27 cellular contexts compared by ENCODE assay signal in the genomic region with DNA sequence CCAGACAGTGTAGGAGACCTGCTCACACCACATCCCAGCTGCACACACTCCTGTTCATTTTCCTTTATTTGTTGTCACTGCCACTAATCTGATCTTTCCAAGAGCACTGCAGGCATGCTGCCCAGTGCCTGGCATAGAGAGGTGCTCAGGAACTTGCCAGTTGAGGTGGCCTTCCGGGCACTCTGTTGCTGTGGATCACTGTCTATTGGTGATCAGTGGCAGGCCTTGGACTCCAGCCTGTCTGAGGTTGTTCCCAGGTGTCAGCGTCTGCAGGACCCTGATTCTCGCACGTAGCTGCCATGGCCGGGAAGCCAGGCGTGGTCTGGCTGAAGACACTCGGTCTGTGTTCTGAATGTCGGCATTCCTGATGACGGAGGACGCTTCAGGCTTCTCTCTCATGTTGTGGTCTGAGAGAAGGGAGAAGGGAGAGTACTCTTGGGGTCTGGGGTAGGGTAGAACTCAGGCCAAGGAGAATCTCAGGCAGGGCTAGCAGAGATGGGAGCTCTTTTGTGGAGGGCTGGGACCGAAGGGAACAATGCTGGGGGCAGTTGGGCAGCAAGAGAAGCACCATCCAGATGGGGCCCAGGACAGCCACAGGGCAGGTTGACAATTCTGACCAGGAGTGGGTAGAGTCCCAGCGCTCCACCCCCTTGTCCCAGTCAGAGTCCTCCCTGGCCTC.
DNase-seq lines count a peak whose midpoint lies in the region; ATAC-seq, FAIRE-seq and TF ChIP-seq lines count a peak whose summit lies in the region.
"Had no signal": no experiment of that assay in that cellular context is flagged by ENCODE, and none has a peak within 500 bp of the region (broad histone marks: within the 10 kb centered on the region; RNA-seq: fewer than 3 reads in every experiment).

No MANE protein-coding gene starts in this region.

- peaks cover 27% of the 10 kb centered on the region for H3K9me3 ChIP-seq in BE2C
- H3K9me3 ChIP-seq in H9 (ENCODE audit: control insufficient read depth, low read depth, low read length): no peaks in the 10 kb centered on the region
- H3K9me3 ChIP-seq in kidney (ENCODE audit: control insufficient read depth in 1 of 2, low read length in 2 of 2): no peaks in the 10 kb centered on the region
- H3K9me3 ChIP-seq in ovary: no peaks in the 10 kb centered on the region
- H3K9me3 ChIP-seq: A549, MG63 had no signal

- H4K20me1 ChIP-seq in H9 (ENCODE audit: control insufficient read depth, insufficient read depth, insufficient read length): no peaks in the 10 kb centered on the region

- no peak overlapping the region for H3K14ac ChIP-seq in H9 (ENCODE audit: insufficient read depth, low read length)

- no peaks in the 10 kb centered on the region for H3K23me2 ChIP-seq in H9 (ENCODE audit: insufficient read length, low read depth, low read length, poor library complexity, severe bottlenecking)

- FAIRE-seq in kidney (lab: Jason Lieb, UNC): no peak
- FAIRE-seq: A549, GM12891 had no signal

- TF ChIP-seq CTCF in BE2C (IDR thresholded peaks at IDR 0.05; ENCODE audit: low read depth, low read length) (no peak), H9 (conservative IDR thresholded peaks at IDR 0.05) (no peak), neural crest cell (conservative IDR thresholded peaks at IDR 0.05) (no peak), kidney (IDR thresholded peaks at IDR 0.05; ENCODE audit: borderline replicate concordance, extremely low read depth, insufficient read depth) (no peak), ovary (IDR thresholded peaks at IDR 0.05) (no peak)
- TF ChIP-seq CTCF in activated CD8-positive, alpha-beta T cell treated with anti-CD3 and anti-CD28 coated beads for 36 hours (IDR thresholded peaks at IDR 0.05): no peak

- H4K8ac ChIP-seq in H9 (replicated peaks; ENCODE audit: insufficient read length, low read depth, low read length): no peak overlapping the region

- no peaks in the 10 kb centered on the region for H3K79me1 ChIP-seq in H9 (ENCODE audit: insufficient read depth, low read depth, low read length, poor library complexity, severe bottlenecking)

- no peaks in the 10 kb centered on the region for H3K36me3 ChIP-seq in BE2C
- no peaks in the 10 kb centered on the region for H3K36me3 ChIP-seq in kidney (ENCODE audit: control insufficient read depth in 1 of 2, insufficient read depth in 2 of 2, low read length in 2 of 2)
- H3K36me3 ChIP-seq in ovary: no peaks in the 10 kb centered on the region
- H3K36me3 ChIP-seq: MG63 had no signal

- no peak overlapping the region for H2BK12ac ChIP-seq in H9 (ENCODE audit: insufficient read length, low read depth, low read length)

- H3K4me3 ChIP-seq in BE2C (ENCODE audit: low read depth, low read length) (no peak overlapping the region), kidney (ENCODE audit: low read length in 2 of 2) (no peak overlapping the region), ovary (no peak overlapping the region)
- H3K4me3 ChIP-seq: A549, MG63 had no signal

- H3K36me3 Mint-ChIP-seq in H9 (ENCODE audit: insufficient read depth in 1 of 3, low read depth in 3 of 3) (no peaks in the 10 kb centered on the region), neural crest cell (ENCODE audit: low read depth) (no peaks in the 10 kb centered on the region)
- no peaks in the 10 kb centered on the region for H3K36me3 Mint-ChIP-seq in stimulated activated memory B cell treated with anti-CD40 and anti-IgM and Interleukin-4, amounts not matched to agents 10 μg/mL and 1 μg/mL and 100 μg/mL, for 72 hours
- no peaks in the 10 kb centered on the region for H3K36me3 Mint-ChIP-seq in activated CD8-positive, alpha-beta T cell treated with anti-CD3 and anti-CD28 coated beads for 36 hours (ENCODE audit: low read depth)
- H3K36me3 Mint-ChIP-seq: CD8-positive, alpha-beta memory T cell had no signal

- no peak overlapping the region for H3K4me2 ChIP-seq in H9 (ENCODE audit: insufficient read depth, insufficient read length, low read length)
- H3K4me2 ChIP-seq: A549 had no signal

- no peak overlapping the region for H2AK5ac ChIP-seq in H9 (ENCODE audit: insufficient read length, low read length)

- peak; percentile 18 for ATAC-seq in stimulated activated memory B cell treated with anti-CD40 and anti-IgM and Interleukin-4, amounts not matched to agents 10 μg/mL and 1 μg/mL and 100 μg/mL, for 72 hours
- no peak for ATAC-seq in activated CD8-positive, alpha-beta T cell treated with anti-CD3 and anti-CD28 coated beads for 36 hours
- ATAC-seq: Panc1 had no signal

- peaks cover 48% of the 10 kb centered on the region for H3K4me1 ChIP-seq in BE2C
- H3K4me1 ChIP-seq in H9 (ENCODE audit: insufficient read depth, low read length): peaks cover 4% of the 10 kb centered on the region; the same call in 1 of the 2 replicates
- peaks cover 0 to 3% of the 10 kb centered on the region in 2 donors for H3K4me1 ChIP-seq in kidney (ENCODE audit: control insufficient read depth in 1 of 2, insufficient read depth in 1 of 2, low read depth in 1 of 2, low read length in 2 of 2)
- no peaks in the 10 kb centered on the region for H3K4me1 ChIP-seq in ovary (ENCODE audit: insufficient read depth)
- H3K4me1 ChIP-seq: A549 had no signal

- TF ChIP-seq EP300 in ovary (IDR thresholded peaks at IDR 0.05): no peak

- H3K9ac ChIP-seq in H9 (ENCODE audit: extremely low read depth, insufficient read length, low read length) (no peak overlapping the region), kidney (ENCODE audit: low read length in 2 of 2) (no peak overlapping the region)

- intact Hi-C loops in kidney (cut with DNase I): no loop called here
- intact Hi-C loops in activated CD8-positive, alpha-beta T cell treated with anti-CD3 and anti-CD28 coated beads for 36 hours (cut with micrococcal nuclease): no loop called here
- intact Hi-C loops in ovary (cut with DNase I): no loop called here

- no peak overlapping the region for H3K4ac ChIP-seq in H9 (ENCODE audit: low read depth, low read length)

- H2BK15ac ChIP-seq in H9 (ENCODE audit: low read depth, low read length): no peak overlapping the region

- no peak overlapping the region for H3K4me3 Mint-ChIP-seq in H9
- no peak overlapping the region for H3K4me3 Mint-ChIP-seq in neural crest cell
- H3K4me3 Mint-ChIP-seq in stimulated activated memory B cell treated with anti-CD40 and anti-IgM and Interleukin-4, amounts not matched to agents 10 μg/mL and 1 μg/mL and 100 μg/mL, for 72 hours: no peak overlapping the region
- H3K4me3 Mint-ChIP-seq in activated CD8-positive, alpha-beta T cell treated with anti-CD3 and anti-CD28 coated beads for 36 hours: no peak overlapping the region
- H3K4me3 Mint-ChIP-seq: CD8-positive, alpha-beta memory T cell had no signal

- peak; percentile 100 for DNase-seq in BE2C
- no peak for DNase-seq in H9
- DNase-seq in neural crest cell (ENCODE audit: low read depth, low spot score): no peak
- DNase-seq in kidney: no peak
- no peak for DNase-seq in activated CD8-positive, alpha-beta T cell treated with anti-CD3 and anti-CD28 coated beads for 36 hours
- DNase-seq in ovary: no peak
- DNase-seq: AML-193; C1 segment of cervical spinal cord; CD8-positive, alpha-beta memory T cell; DMS 273 treated with DMSO at 0.1 percent for 48 hours; DMS79; EL; GF-D8; H7; KBM-7; MG63; NCI-H1105 treated with DMSO at 0.1 percent for 48 hours; NCI-H146; NCI-H1930; NCI-H526 treated with DMSO at 0.1 percent for 48 hours; SHP77; SW 1271 had no signal

- POLR2A ChIA-PET in activated CD8-positive, alpha-beta T cell treated with anti-CD3 and anti-CD28 coated beads for 36 hours (lab: Charles Lee): no interaction called here

- no peak overlapping the region for H3K18ac ChIP-seq in H9 (ENCODE audit: insufficient read length, low read depth, low read length)

- H2BK20ac ChIP-seq in H9 (ENCODE audit: low read depth, low read length, poor library complexity, severe bottlenecking): no peak overlapping the region

- no peak overlapping the region for H4K91ac ChIP-seq in H9 (ENCODE audit: insufficient read length, low read depth, low read length)

- peak overlapping the region in 2 of 3 experiments; percentile 20 to 53; a peak in 2 of 7 replicates for H3K27ac Mint-ChIP-seq in H9
- peak overlapping the region; percentile 48 for H3K27ac Mint-ChIP-seq in neural crest cell (ENCODE audit: unreplicated experiment)
- no peak overlapping the region for H3K27ac Mint-ChIP-seq in stimulated activated memory B cell treated with anti-CD40 and anti-IgM and Interleukin-4, amounts not matched to agents 10 μg/mL and 1 μg/mL and 100 μg/mL, for 72 hours
- no peak overlapping the region for H3K27ac Mint-ChIP-seq in activated CD8-positive, alpha-beta T cell treated with anti-CD3 and anti-CD28 coated beads for 36 hours
- H3K27ac Mint-ChIP-seq: CD8-positive, alpha-beta memory T cell had no signal

- no peak overlapping the region for H3K56ac ChIP-seq in H9 (ENCODE audit: insufficient read length, low read depth, low read length)

- no peak overlapping the region for H3K27ac ChIP-seq in H9 (ENCODE audit: insufficient read length, low read depth, low read length)
- H3K27ac ChIP-seq in kidney (ENCODE audit: low read depth in 2 of 2, low read length in 2 of 2): no peak overlapping the region
- no peak overlapping the region for H3K27ac ChIP-seq in ovary
- H3K27ac ChIP-seq: A549, RWPE1 had no signal

- H2BK5ac ChIP-seq in H9 (ENCODE audit: insufficient read length, low read length): no peak overlapping the region

- H2AFZ ChIP-seq in H9 (ENCODE audit: low read length): no peak overlapping the region

- H3K79me2 ChIP-seq in H9 (ENCODE audit: insufficient read depth, low read length): no peaks in the 10 kb centered on the region

- no CpG with 5 or more reads among the region's 12 CpGs for WGBS in H9 (ENCODE audit: extremely low coverage, insufficient read length, low lambda C conversion rate)
- WGBS in ovary, 3 donors: 94 to 96% (median 96%) methylated on average over 12 of the region's 12 CpGs

- no peak overlapping the region for H3K23ac ChIP-seq in H9 (ENCODE audit: insufficient read length, low read depth, low read length)

- H3K27me3 ChIP-seq in BE2C (no peaks in the 10 kb centered on the region), H9 (ENCODE audit: insufficient read depth, low read length) (no peaks in the 10 kb centered on the region), ovary (no peaks in the 10 kb centered on the region)
- H3K27me3 ChIP-seq: MG63 had no signal

- H3K9me3 Mint-ChIP-seq in H9 (no peaks in the 10 kb centered on the region), neural crest cell (no peaks in the 10 kb centered on the region)
- H3K9me3 Mint-ChIP-seq in stimulated activated memory B cell treated with anti-CD40 and anti-IgM and Interleukin-4, amounts not matched to agents 10 μg/mL and 1 μg/mL and 100 μg/mL, for 72 hours: no peaks in the 10 kb centered on the region
- H3K9me3 Mint-ChIP-seq in activated CD8-positive, alpha-beta T cell treated with anti-CD3 and anti-CD28 coated beads for 36 hours: no peaks in the 10 kb centered on the region

- H3K27me3 Mint-ChIP-seq in H9 (ENCODE audit: low read depth) (no peaks in the 10 kb centered on the region), neural crest cell (ENCODE audit: low read depth) (peaks cover 29% of the 10 kb centered on the region)
- peaks cover 23% of the 10 kb centered on the region for H3K27me3 Mint-ChIP-seq in stimulated activated memory B cell treated with anti-CD40 and anti-IgM and Interleukin-4, amounts not matched to agents 10 μg/mL and 1 μg/mL and 100 μg/mL, for 72 hours
- peaks cover 2% of the 10 kb centered on the region for H3K27me3 Mint-ChIP-seq in activated CD8-positive, alpha-beta T cell treated with anti-CD3 and anti-CD28 coated beads for 36 hours

- no peak for TF ChIP-seq POLR2A in ovary (IDR thresholded peaks at IDR 0.05)

- peaks cover 28 to 29% of the 10 kb centered on the region in 2 experiments for H3K4me1 Mint-ChIP-seq in H9
- peaks cover 64% of the 10 kb centered on the region for H3K4me1 Mint-ChIP-seq in neural crest cell
- H3K4me1 Mint-ChIP-seq in stimulated activated memory B cell treated with anti-CD40 and anti-IgM and Interleukin-4, amounts not matched to agents 10 μg/mL and 1 μg/mL and 100 μg/mL, for 72 hours: no peaks in the 10 kb centered on the region
- H3K4me1 Mint-ChIP-seq in activated CD8-positive, alpha-beta T cell treated with anti-CD3 and anti-CD28 coated beads for 36 hours (ENCODE audit: low read depth): no peaks in the 10 kb centered on the region
- H3K4me1 Mint-ChIP-seq: CD8-positive, alpha-beta memory T cell had no signal

- CTCF ChIA-PET in activated CD8-positive, alpha-beta T cell treated with anti-CD3 and anti-CD28 coated beads for 36 hours (lab: Charles Lee): no interaction called here

- H2BK120ac ChIP-seq in H9 (ENCODE audit: low read depth, low read length, poor library complexity, severe bottlenecking): no peak overlapping the region

- H4K5ac ChIP-seq in H9 (ENCODE audit: insufficient read length, low read depth, low read length): no peak overlapping the region

- no peak overlapping the region for H3T11ph ChIP-seq in H9 (ENCODE audit: low read length)

Comparison
In these comparisons a context has a peak if more than half of its experiments do, and no peak if none do; other contexts are left out.
1. H3K27ac Mint-ChIP-seq: peak in H9 (2 of 3) and neural crest cell (single experiment); none in stimulated activated memory B cell treated with anti-CD40 and anti-IgM and Interleukin-4, amounts not matched to agents 10 μg/mL and 1 μg/mL and 100 μg/mL, for 72 hours (single experiment) and activated CD8-positive, alpha-beta T cell treated with anti-CD3 and anti-CD28 coated beads for 36 hours (single experiment).